Comparison of ENCODE assay signal across 9 cellular contexts in the genomic region with DNA sequence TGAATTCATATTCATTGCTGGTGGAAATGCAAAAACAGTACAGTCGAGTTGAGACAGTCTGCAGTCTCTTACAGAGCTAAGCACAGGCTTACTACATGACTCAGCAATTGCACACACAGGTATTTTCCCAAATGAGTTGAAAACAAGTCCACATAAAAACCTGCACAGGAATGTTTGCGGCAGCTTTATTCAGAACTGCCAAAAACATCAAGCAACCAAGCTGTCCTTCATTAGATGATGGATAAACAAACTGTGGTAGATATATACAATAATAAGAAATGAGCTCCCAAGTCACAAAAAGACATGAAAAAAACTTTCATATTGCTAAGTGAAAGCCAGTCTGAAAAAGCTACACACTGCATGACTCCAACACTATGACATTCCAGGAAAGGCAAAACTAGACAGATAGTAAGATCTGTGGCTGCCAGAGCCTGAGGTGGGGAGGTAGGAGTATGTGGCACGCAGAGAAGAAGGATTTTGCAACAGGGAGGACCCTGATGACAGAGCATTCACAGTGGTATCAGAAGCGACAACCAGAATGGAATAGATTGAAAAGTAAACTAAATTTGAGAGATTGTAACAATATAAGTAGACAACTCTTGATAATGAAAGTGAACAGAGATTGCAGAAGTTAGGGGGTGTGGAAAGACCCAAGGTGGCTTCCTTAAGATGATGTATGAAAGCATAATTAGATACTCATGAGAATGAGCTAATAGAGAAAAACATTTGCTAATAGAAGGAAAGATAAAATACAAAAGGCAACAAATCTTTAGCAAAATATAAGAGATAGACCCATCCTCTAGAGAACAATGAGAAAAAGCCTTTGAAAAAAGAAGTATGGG. TPM values are rescaled to one million over a fixed set of nuclear protein-coding genes. Genes with fewer than 3 reads are reported as not detected.
DNase-seq lines count a peak whose midpoint lies in the region; FAIRE-seq and TF ChIP-seq lines count a peak whose summit lies in the region.
"Had no signal": no experiment of that assay in that cellular context is flagged by ENCODE, and none has a peak within 500 bp of the region (broad histone marks: within the 10 kb centered on the region; RNA-seq: fewer than 3 reads in every experiment).

No MANE protein-coding gene starts in this region.

- no peak overlapping the region for H3K9ac ChIP-seq in endothelial cell of umbilical vein (replicated peaks; ENCODE audit: extremely low read depth, insufficient read depth, low read length)

- intact Hi-C loops in endothelial cell of umbilical vein (cut with micrococcal nuclease), result no loop called here
- intact Hi-C loops in prostate gland (cut with DNase I), result no loop called here
- intact Hi-C loops in activated T-helper 2 cell treated with anti-CD3 and anti-CD28 coated beads, Interferon-gamma antibody, Interleukin-2, Interleukin-4, amounts not matched to agents 10 μg/mL and 5 μg/mL and 100 μg/mL, durations not matched to agents 14 hours and 24 hours and 36 hours (cut with micrococcal nuclease), result no loop called here

- no peaks in the 10 kb centered on the region for H3K36me3 Mint-ChIP-seq in activated T-helper 2 cell treated with anti-CD3 and anti-CD28 coated beads, Interferon-gamma antibody, Interleukin-2, Interleukin-4, amounts not matched to agents 10 μg/mL and 5 μg/mL and 100 μg/mL, durations not matched to agents 14 hours and 24 hours and 36 hours (ENCODE audit: low read depth)

- CTCF ChIA-PET in endothelial cell of umbilical vein (lab: Charles Lee), result interaction anchor here (0.8 to 1.5 kb wide), 10 partner anchors 10 to 451 kb away, joined by 3 to 9 read pairs (median 3); no protein-coding TSS in a partner anchor

- no peak for FAIRE-seq in endothelial cell of umbilical vein (lab: Jason Lieb, UNC)

- H3K4me1 ChIP-seq in endothelial cell of umbilical vein (ENCODE audit: control insufficient read depth, extremely low read depth, insufficient read depth, low read length) (peaks cover 2% of the 10 kb centered on the region), prostate gland (replicated peaks) (no peaks in the 10 kb centered on the region)

- DNase-seq in GM10266 (ENCODE audit: extremely low spot score) (peak; percentile 25), HuH-7 (ENCODE audit: low spot score) (peak; percentile 17), endothelial cell of umbilical vein (ENCODE audit: low read depth, low spot score) (peak; percentile 43), prostate gland (ENCODE audit: low spot score) (peak; percentile 28), NCI-H524 (lab: John Stamatoyannopoulos, UW) (no peak)
- DNase-seq in stimulated activated naive CD4-positive, alpha-beta T cell (lab: John Stamatoyannopoulos, UW), result no peak
- DNase-seq in stimulated activated CD4-positive, alpha-beta T cell treated with anti-CD3 and anti-CD28 coated beads, Interleukin-12 subunit alpha, Interleukin-12 subunit beta, amount 100 ng/mL, for 4 hours, result no peak
- no peak for DNase-seq in activated T-helper 2 cell treated with anti-CD3 and anti-CD28 coated beads, Interferon-gamma antibody, Interleukin-2, Interleukin-4, amounts not matched to agents 10 μg/mL and 5 μg/mL and 100 μg/mL, durations not matched to agents 14 hours and 24 hours and 36 hours (ENCODE audit: low spot score)

- H3K36me3 ChIP-seq in endothelial cell of umbilical vein (ENCODE audit: control insufficient read depth in 2 of 2, extremely low read depth in 1 of 2, insufficient read depth in 2 of 2, low read length in 2 of 2), result no peaks in the 10 kb centered on the region
- H3K36me3 ChIP-seq in prostate gland, result no peaks in the 10 kb centered on the region
- H3K36me3 ChIP-seq: neutrophil had no signal

- POLR2A ChIA-PET in endothelial cell of umbilical vein (lab: Charles Lee), result no interaction called here

- no peak overlapping the region for H2AFZ ChIP-seq in endothelial cell of umbilical vein (ENCODE audit: low read depth, low read length)

- H3K4me3 ChIP-seq in endothelial cell of umbilical vein (replicated peaks in 1 of 3; ENCODE audit: insufficient read depth in 1 of 3, low read depth in 1 of 3, low read length in 3 of 3) (no peak overlapping the region), prostate gland (no peak overlapping the region)

- H3K9me3 Mint-ChIP-seq in activated T-helper 2 cell treated with anti-CD3 and anti-CD28 coated beads, Interferon-gamma antibody, Interleukin-2, Interleukin-4, amounts not matched to agents 10 μg/mL and 5 μg/mL and 100 μg/mL, durations not matched to agents 14 hours and 24 hours and 36 hours, result no peaks in the 10 kb centered on the region

- no peak overlapping the region for H3K27ac Mint-ChIP-seq in activated T-helper 2 cell treated with anti-CD3 and anti-CD28 coated beads, Interferon-gamma antibody, Interleukin-2, Interleukin-4, amounts not matched to agents 10 μg/mL and 5 μg/mL and 100 μg/mL, durations not matched to agents 14 hours and 24 hours and 36 hours

- BruUV-seq in endothelial cell of umbilical vein (replicated peaks; lab: Mats Ljungman, UMichigan), result no TSS peak

- no peaks in the 10 kb centered on the region for H4K20me1 ChIP-seq in endothelial cell of umbilical vein (replicated peaks; ENCODE audit: control insufficient read depth, extremely low read depth, insufficient read depth, low read length)

- H3K27ac ChIP-seq in endothelial cell of umbilical vein (ENCODE audit: insufficient read depth, low read depth, low read length) (no peak overlapping the region), prostate gland (peak overlapping the region in 1 of 2 donors; percentile 66)
- H3K27ac ChIP-seq: neutrophil had no signal

- H3K4me3 Mint-ChIP-seq in activated T-helper 2 cell treated with anti-CD3 and anti-CD28 coated beads, Interferon-gamma antibody, Interleukin-2, Interleukin-4, amounts not matched to agents 10 μg/mL and 5 μg/mL and 100 μg/mL, durations not matched to agents 14 hours and 24 hours and 36 hours (ENCODE audit: low read depth), result no peak overlapping the region

- dilution Hi-C loops in endothelial cell of umbilical vein (cut with MboI; ENCODE audit: extremely low pct_ligation_motif_present, low sequenced_read_pairs), result no loop called here

- WGBS in prostate gland, result 32% methylated on average over 4 of the region's 4 CpGs

- H3K4me1 Mint-ChIP-seq in activated T-helper 2 cell treated with anti-CD3 and anti-CD28 coated beads, Interferon-gamma antibody, Interleukin-2, Interleukin-4, amounts not matched to agents 10 μg/mL and 5 μg/mL and 100 μg/mL, durations not matched to agents 14 hours and 24 hours and 36 hours (ENCODE audit: low read depth), result no peaks in the 10 kb centered on the region

- H3K9me3 ChIP-seq in endothelial cell of umbilical vein (replicated peaks; ENCODE audit: control insufficient read depth, insufficient read depth, low read length), result no peaks in the 10 kb centered on the region
- no peaks in the 10 kb centered on the region for H3K9me3 ChIP-seq in prostate gland
- H3K9me3 ChIP-seq: neutrophil had no signal

- no peak for TF ChIP-seq POLR2A in endothelial cell of umbilical vein (IDR thresholded peaks at IDR 0.05; ENCODE audit: low read depth, low read length)
- no peak for TF ChIP-seq POLR2A in prostate gland (IDR thresholded peaks at IDR 0.05)

- H3K9me1 ChIP-seq in endothelial cell of umbilical vein (replicated peaks; ENCODE audit: control insufficient read depth, extremely low read depth, insufficient read depth, low read length), result no peaks in the 10 kb centered on the region

- no peak for TF ChIP-seq CTCF in GM10266 (IDR thresholded peaks at IDR 0.05; ENCODE audit: control insufficient read depth, insufficient read depth, low read depth, missing control alignments)
- no peak for TF ChIP-seq CTCF in endothelial cell of umbilical vein (IDR thresholded peaks at IDR 0.05; ENCODE audit: extremely low read depth in 1 of 2, insufficient read depth in 1 of 2, low read depth in 1 of 2, low read length in 2 of 2)
- TF ChIP-seq CTCF in prostate gland (IDR thresholded peaks at IDR 0.05), result no peak

- H3K27me3 ChIP-seq in endothelial cell of umbilical vein (ENCODE audit: control insufficient read depth in 2 of 2, insufficient read depth in 2 of 2, low read length in 2 of 2) (no peaks in the 10 kb centered on the region), prostate gland (replicated peaks; ENCODE audit: insufficient read depth) (no peaks in the 10 kb centered on the region)
- H3K27me3 ChIP-seq: neutrophil had no signal

- peaks cover 7% of the 10 kb centered on the region for H3K27me3 Mint-ChIP-seq in activated T-helper 2 cell treated with anti-CD3 and anti-CD28 coated beads, Interferon-gamma antibody, Interleukin-2, Interleukin-4, amounts not matched to agents 10 μg/mL and 5 μg/mL and 100 μg/mL, durations not matched to agents 14 hours and 24 hours and 36 hours (ENCODE audit: low read depth)

- H3K4me2 ChIP-seq in endothelial cell of umbilical vein (ENCODE audit: insufficient read depth, low read length), result no peak overlapping the region

- H3K79me2 ChIP-seq in endothelial cell of umbilical vein (ENCODE audit: control insufficient read depth, insufficient read depth, low read length), result no peaks in the 10 kb centered on the region

TF ChIP-seq in endothelial cell of umbilical vein, 7 proteins besides CTCF, POLR2A, EP300 and RAD21:
- no peak for TF ChIP-seq FOS (IDR thresholded peaks at IDR 0.05; ENCODE audit: borderline replicate concordance, insufficient read depth, low read length)

RNA-seq across cellular contexts. Expression of a gene that starts 52.7 kb away (rescaled TPM):
- total RNA-seq in endothelial cell of umbilical vein (51.8 and 57.2 TPM in 2 replicates), prostate gland (100 to 1,000 TPM; 185 to 237 TPM)
- polyA plus RNA-seq in endothelial cell of umbilical vein, result 28.0 and 47.7 TPM in 2 replicates
- polyA plus RNA-seq in endothelial cell of umbilical vein (2011; cell fraction: cytosol; rRNA removed), result 58.0 and 63.5 TPM in 2 replicates
- 82.7 and 132 TPM in 2 replicates for polyA plus RNA-seq in endothelial cell of umbilical vein (2011; cell fraction: nucleus; rRNA removed)
- 60.8 and 62.4 TPM in 2 replicates for polyA plus RNA-seq in endothelial cell of umbilical vein (2012)
- 70.8 and 85.3 TPM in 2 replicates for polyA minus RNA-seq in endothelial cell of umbilical vein
- polyA minus RNA-seq in endothelial cell of umbilical vein (2011; cell fraction: cytosol; rRNA and poly(A)+ RNA removed), result 92.0 TPM
- 176 and 199 TPM in 2 replicates for polyA minus RNA-seq in endothelial cell of umbilical vein (2011; cell fraction: nucleus; rRNA and poly(A)+ RNA removed)
- 4.8 and 5.0 TPM in 2 replicates for total RNA-seq in activated T-helper 2 cell treated with anti-CD3 and anti-CD28 coated beads, Interferon-gamma antibody, Interleukin-2, Interleukin-4, amounts not matched to agents 10 μg/mL and 5 μg/mL and 100 μg/mL, durations not matched to agents 14 hours and 24 hours and 36 hours

Comparison
In these comparisons a context has a peak if more than half of its experiments do, and no peak if none do; other contexts are left out.
1. DNase-seq: peak in GM10266 (single experiment), HuH-7 (single experiment), endothelial cell of umbilical vein (single experiment) and prostate gland (single experiment); none in stimulated activated naive CD4-positive, alpha-beta T cell (0 of 6), NCI-H524 (0 of 2), stimulated activated CD4-positive, alpha-beta T cell treated with anti-CD3 and anti-CD28 coated beads, Interleukin-12 subunit alpha, Interleukin-12 subunit beta, amount 100 ng/mL, for 4 hours (single experiment) and activated T-helper 2 cell treated with anti-CD3 and anti-CD28 coated beads, Interferon-gamma antibody, Interleukin-2, Interleukin-4, amounts not matched to agents 10 μg/mL and 5 μg/mL and 100 μg/mL, durations not matched to agents 14 hours and 24 hours and 36 hours (single experiment).